Comparison of ENCODE assay signal across 1 cellular context in the genomic region with DNA sequence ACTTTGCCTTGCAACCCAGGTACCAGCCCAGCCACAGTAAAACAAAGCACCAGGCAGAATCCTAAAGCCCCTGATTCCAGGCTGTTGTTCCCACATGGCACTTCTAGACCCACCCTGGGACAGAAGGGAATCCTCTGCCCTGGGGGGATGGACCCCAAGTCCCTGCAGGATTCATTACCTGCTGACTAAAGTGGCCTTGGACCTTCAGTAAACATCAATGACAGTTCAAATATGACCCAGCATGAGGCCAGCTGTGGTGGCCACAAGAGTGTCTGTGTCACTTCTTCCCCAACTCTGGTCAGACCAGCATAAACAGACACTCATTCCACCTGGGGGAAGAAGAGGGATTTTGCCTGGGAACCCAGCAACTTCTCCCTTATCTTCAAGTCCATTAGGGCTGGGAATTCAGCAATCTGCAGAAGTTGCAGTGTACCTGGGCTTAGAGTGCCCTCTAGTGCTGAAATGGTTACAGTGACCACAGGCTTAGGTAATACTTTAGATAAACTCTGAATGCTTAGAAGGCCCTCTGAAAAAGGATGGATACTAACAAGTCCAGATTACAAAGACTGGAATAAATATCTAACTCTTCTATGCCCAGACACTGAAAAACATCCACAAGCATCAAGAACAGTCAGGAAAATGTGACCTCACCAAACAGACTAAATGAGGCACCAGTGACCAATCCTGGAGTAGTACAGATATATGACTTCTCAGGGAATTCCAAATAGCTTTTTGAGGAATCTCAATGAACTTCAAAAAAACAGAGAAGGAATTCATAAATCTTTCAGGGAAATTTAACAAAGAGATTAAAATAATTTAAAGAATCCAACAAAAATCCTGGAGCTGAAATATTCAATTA.
TF ChIP-seq lines count a peak whose summit lies in the region.

No MANE protein-coding gene starts in this region.

TF ChIP-seq in K562, 482 proteins besides CTCF, POLR2A, EP300 and RAD21 (continued from another document and continues in another):
- TF ChIP-seq, protein P1, sequence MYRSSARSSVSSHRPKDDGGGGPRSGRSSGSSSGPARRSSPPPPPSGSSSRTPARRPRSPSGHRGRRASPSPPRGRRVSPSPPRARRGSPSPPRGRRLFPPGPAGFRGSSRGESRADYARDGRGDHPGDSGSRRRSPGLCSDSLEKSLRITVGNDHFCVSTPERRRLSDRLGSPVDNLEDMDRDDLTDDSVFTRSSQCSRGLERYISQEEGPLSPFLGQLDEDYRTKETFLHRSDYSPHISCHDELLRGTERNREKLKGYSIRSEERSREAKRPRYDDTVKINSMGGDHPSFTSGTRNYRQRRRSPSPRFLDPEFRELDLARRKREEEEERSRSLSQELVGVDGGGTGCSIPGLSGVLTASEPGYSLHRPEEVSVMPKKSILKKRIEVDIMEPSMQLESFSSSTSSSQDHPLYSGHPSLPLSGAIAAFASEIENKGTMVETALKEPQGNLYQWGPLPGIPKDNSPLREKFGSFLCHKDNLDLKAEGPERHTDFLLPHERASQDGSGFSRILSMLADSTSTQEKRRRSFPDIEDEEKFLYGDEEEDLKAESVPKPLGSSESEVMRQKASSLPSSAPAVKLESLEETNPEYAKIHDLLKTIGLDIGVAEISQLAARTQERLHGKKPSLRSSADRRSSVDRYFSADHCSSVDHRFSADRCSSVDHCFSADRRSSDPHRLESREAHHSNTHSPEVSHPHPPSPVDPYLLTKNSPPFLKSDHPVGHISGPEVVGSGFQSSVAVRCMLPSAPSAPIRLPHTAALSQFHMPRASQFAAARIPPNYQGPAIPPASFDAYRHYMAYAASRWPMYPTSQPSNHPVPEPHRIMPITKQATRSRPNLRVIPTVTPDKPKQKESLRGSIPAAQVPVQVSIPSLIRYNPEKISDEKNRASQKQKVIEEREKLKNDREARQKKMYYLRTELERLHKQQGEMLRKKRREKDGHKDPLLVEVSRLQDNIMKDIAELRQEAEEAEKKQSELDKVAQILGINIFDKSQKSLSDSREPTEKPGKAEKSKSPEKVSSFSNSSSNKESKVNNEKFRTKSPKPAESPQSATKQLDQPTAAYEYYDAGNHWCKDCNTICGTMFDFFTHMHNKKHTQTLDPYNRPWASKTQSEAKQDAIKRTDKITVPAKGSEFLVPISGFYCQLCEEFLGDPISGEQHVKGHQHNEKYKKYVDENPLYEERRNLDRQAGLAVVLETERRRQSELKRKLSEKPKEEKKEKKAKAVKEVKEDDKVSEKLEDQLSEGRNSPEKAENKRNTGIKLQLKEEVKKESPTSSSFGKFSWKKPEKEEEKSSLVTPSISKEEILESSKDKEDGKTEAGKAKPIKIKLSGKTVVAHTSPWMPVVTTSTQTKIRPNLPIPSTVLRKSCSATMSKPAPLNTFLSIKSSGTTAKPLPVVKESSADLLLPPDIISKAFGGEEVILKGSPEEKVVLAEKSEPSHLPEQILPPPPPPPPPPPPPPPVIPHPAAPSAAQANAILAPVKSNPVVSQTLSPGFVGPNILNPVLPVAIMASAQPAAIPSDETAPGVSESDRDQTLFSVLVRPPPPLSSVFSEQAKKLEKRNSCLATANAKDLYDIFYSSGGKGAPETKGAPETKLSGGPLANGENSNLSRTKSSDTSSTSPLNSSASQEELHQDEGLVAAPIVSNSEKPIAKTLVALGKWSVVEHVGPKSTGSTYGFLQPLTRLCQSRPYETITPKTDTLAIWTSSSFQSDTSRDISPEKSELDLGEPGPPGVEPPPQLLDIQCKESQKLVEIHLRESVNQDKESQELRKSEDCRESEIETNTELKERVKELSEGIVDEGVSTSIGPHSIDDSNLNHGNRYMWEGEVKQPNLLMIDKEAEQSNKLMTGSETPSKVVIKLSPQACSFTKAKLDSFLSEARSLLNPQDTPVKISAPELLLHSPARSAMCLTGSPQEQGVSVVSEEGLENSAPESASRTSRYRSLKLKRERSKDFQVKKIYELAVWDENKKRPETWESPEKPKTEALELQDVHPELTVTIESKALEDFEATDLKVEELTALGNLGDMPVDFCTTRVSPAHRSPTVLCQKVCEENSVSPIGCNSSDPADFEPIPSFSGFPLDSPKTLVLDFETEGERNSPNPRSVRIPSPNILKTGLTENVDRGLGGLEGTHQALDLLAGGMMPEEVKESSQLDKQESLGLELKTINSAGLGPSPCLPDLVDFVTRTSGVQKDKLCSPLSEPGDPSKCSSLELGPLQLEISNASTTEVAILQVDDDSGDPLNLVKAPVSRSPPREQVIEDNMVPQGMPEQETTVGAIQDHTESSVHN (IDR thresholded peaks at IDR 0.05; ENCODE audit: borderline replicate concordance in 1 of 2, low read depth in 1 of 2), result no peak
- TF ChIP-seq SREBF1 (IDR thresholded peaks at IDR 0.05; ENCODE audit: borderline replicate concordance, low read depth, low read length) (no peak), FOXA3 (CRISPR knock-in tag; conservative IDR thresholded peaks at IDR 0.05 in 1 of 2, IDR thresholded peaks at IDR 0.05 in 1 of 2) (peak; percentile 30 to 70; a peak in 1 of 4 replicates), ZNF384 (IDR thresholded peaks at IDR 0.05; ENCODE audit: low read depth, low read length) (no peak), SRSF3 (IDR thresholded peaks at IDR 0.05; ENCODE audit: insufficient read depth, low read length) (no peak), ZNF212 (CRISPR knock-in tag; IDR thresholded peaks at IDR 0.05) (no peak), JUND (IDR thresholded peaks at IDR 0.05; ENCODE audit: borderline replicate concordance, low read depth, low read length) (peak; percentile 57; the same call in 1 of the 2 replicates), JUND (tag; IDR thresholded peaks at IDR 0.05; ENCODE audit: borderline replicate concordance, low read depth, low read length) (peak; percentile 29; the same call in 1 of the 3 replicates), ETV6 (IDR thresholded peaks at IDR 0.05; ENCODE audit: borderline replicate concordance in 1 of 2, low read depth in 2 of 2, low read length in 1 of 2) (no peak), ETV6 (CRISPR knock-in tag; IDR thresholded peaks at IDR 0.05; ENCODE audit: borderline replicate concordance) (no peak), SMARCA4 (IDR thresholded peaks at IDR 0.05) (no peak), PHB (CRISPR knock-in tag; IDR thresholded peaks at IDR 0.05) (no peak), DACH1 (IDR thresholded peaks at IDR 0.05; ENCODE audit: partially characterized antibody) (peak; percentile 39), TEAD4 (IDR thresholded peaks at IDR 0.05; ENCODE audit: low read length) (peak; percentile 62), TEAD4 (CRISPR knock-in tag; IDR thresholded peaks at IDR 0.05; ENCODE audit: borderline replicate concordance) (no peak), MYC (IDR thresholded peaks at IDR 0.05; ENCODE audit: low read depth, low read length) (0 out of 2 replicates have a peak, but pooled peaks have one; percentile 25), MYC (CRISPR knock-in tag; IDR thresholded peaks at IDR 0.05; ENCODE audit: borderline replicate concordance, low read depth) (no peak), RBFOX2 (IDR thresholded peaks at IDR 0.05; ENCODE audit: low read depth, low read length) (no peak), HBP1 (CRISPR knock-in tag; IDR thresholded peaks at IDR 0.05) (no peak), GATA2 (CRISPR knock-in tag; IDR thresholded peaks at IDR 0.05) (peak; percentile 33; the same call in 1 of the 2 replicates), NR1H2 (CRISPR knock-in tag; IDR thresholded peaks at IDR 0.05) (no peak), RCOR1 (IDR thresholded peaks at IDR 0.05; ENCODE audit: borderline replicate concordance in 1 of 2, low read depth in 2 of 2, low read length in 2 of 2) (peak in 1 of 2 experiments; percentile 47; a peak in 2 of 4 replicates), ZNF57 (CRISPR knock-in tag; IDR thresholded peaks at IDR 0.05) (no peak), ZNF311 (CRISPR knock-in tag; IDR thresholded peaks at IDR 0.05) (no peak), CREM (IDR thresholded peaks at IDR 0.05; ENCODE audit: low read depth) (0 out of 2 replicates have a peak, but pooled peaks have one; percentile 3), MAFF (IDR thresholded peaks at IDR 0.05; ENCODE audit: low read length) (no peak), TRIM28 (IDR thresholded peaks at IDR 0.05) (0 out of 2 replicates have a peak, but pooled peaks have one; percentile 31), CSDE1 (IDR thresholded peaks at IDR 0.05) (no peak), MIER1 (IDR thresholded peaks at IDR 0.05; ENCODE audit: low read depth) (no peak), CEBPG (CRISPR knock-in tag; IDR thresholded peaks at IDR 0.05) (0 out of 2 replicates have a peak, but pooled peaks have one; percentile 26), CEBPG (tag; conservative IDR thresholded peaks at IDR 0.05 in 1 of 2, IDR thresholded peaks at IDR 0.05 in 1 of 2) (0 out of 4 replicates have a peak, but pooled peaks of 1 of the 2 experiments have one; percentile 22), ARID3A (IDR thresholded peaks at IDR 0.05; ENCODE audit: borderline replicate concordance, low read depth, low read length) (no peak), RB1 (IDR thresholded peaks at IDR 0.05; ENCODE audit: low read depth) (peak; percentile 45; the same call in 1 of the 2 replicates), E2F3 (CRISPR knock-in tag; IDR thresholded peaks at IDR 0.05) (no peak), GATAD2B (IDR thresholded peaks at IDR 0.05; ENCODE audit: borderline replicate concordance) (peak; percentile 32; the same call in 1 of the 2 replicates), CC2D1A (IDR thresholded peaks at IDR 0.05) (peak; percentile 65; the same call in 1 of the 2 replicates), ARID2 (IDR thresholded peaks at IDR 0.05) (peak; percentile 66; the same call in 1 of the 2 replicates), ZNF696 (CRISPR knock-in tag; conservative IDR thresholded peaks at IDR 0.05) (no peak), PHB2 (IDR thresholded peaks at IDR 0.05; ENCODE audit: low read depth) (no peak), ZNF140 (CRISPR knock-in tag; IDR thresholded peaks at IDR 0.05) (no peak)
- TF ChIP-seq, protein P2, sequence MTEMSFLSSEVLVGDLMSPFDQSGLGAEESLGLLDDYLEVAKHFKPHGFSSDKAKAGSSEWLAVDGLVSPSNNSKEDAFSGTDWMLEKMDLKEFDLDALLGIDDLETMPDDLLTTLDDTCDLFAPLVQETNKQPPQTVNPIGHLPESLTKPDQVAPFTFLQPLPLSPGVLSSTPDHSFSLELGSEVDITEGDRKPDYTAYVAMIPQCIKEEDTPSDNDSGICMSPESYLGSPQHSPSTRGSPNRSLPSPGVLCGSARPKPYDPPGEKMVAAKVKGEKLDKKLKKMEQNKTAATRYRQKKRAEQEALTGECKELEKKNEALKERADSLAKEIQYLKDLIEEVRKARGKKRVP (CRISPR knock-in tag; IDR thresholded peaks at IDR 0.05), result no peak
- TF ChIP-seq, protein P3, sequence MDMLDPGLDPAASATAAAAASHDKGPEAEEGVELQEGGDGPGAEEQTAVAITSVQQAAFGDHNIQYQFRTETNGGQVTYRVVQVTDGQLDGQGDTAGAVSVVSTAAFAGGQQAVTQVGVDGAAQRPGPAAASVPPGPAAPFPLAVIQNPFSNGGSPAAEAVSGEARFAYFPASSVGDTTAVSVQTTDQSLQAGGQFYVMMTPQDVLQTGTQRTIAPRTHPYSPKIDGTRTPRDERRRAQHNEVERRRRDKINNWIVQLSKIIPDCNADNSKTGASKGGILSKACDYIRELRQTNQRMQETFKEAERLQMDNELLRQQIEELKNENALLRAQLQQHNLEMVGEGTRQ (CRISPR knock-in tag; IDR thresholded peaks at IDR 0.05), result no peak
- TF ChIP-seq, protein P4, sequence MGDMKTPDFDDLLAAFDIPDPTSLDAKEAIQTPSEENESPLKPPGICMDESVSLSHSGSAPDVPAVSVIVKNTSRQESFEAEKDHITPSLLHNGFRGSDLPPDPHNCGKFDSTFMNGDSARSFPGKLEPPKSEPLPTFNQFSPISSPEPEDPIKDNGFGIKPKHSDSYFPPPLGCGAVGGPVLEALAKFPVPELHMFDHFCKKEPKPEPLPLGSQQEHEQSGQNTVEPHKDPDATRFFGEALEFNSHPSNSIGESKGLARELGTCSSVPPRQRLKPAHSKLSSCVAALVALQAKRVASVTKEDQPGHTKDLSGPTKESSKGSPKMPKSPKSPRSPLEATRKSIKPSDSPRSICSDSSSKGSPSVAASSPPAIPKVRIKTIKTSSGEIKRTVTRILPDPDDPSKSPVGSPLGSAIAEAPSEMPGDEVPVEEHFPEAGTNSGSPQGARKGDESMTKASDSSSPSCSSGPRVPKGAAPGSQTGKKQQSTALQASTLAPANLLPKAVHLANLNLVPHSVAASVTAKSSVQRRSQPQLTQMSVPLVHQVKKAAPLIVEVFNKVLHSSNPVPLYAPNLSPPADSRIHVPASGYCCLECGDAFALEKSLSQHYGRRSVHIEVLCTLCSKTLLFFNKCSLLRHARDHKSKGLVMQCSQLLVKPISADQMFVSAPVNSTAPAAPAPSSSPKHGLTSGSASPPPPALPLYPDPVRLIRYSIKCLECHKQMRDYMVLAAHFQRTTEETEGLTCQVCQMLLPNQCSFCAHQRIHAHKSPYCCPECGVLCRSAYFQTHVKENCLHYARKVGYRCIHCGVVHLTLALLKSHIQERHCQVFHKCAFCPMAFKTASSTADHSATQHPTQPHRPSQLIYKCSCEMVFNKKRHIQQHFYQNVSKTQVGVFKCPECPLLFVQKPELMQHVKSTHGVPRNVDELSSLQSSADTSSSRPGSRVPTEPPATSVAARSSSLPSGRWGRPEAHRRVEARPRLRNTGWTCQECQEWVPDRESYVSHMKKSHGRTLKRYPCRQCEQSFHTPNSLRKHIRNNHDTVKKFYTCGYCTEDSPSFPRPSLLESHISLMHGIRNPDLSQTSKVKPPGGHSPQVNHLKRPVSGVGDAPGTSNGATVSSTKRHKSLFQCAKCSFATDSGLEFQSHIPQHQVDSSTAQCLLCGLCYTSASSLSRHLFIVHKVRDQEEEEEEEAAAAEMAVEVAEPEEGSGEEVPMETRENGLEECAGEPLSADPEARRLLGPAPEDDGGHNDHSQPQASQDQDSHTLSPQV (IDR thresholded peaks at IDR 0.05), result 0 out of 2 replicates have a peak, but pooled peaks have one; percentile 30
